Comparison of ENCODE assay signal across 1 cellular context in the genomic region with DNA sequence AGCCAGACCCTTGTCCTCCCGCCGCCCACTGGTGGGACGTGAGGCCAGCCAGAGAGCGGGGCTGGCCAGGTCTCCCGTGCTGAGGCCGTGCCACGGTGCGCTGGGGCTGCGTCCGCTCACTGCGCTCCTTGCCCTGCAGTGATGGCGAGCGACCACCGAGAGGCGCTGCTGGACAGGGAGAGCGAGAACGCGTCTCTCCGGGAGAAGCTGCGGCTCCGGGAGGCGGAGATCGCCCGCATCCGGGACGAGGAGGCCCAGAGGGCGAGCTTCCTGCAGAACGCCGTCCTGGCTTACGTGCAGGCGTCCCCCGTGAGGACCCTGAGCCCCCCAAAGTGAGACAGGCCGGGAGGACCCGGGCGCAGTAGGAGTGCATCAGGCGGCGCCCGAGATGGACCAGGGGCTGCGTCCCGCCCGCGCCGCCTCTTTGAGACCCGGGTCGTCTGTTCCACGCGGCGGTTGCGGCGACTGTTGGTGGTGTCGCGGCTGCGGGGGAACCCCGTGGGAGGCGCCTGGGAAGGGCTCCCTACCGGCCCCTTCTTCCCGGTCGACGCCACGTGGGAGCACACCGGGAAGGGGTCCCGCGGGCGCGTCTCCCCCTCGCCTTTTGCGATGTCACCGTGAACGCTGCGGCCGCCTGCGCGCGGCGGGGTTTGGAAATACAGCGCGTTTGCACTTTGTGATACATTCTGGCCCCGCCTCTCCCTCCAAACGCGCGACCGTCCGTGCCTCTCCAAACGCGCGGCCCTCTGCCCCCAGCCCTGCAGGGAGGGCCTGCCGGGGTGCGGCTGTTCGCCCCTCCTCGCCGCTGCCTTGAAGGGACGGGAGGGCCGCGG.
TF ChIP-seq lines count a peak whose summit lies in the region.

No MANE protein-coding gene starts in this region.

TF ChIP-seq in K562, 482 proteins besides CTCF, POLR2A, EP300 and RAD21 (continued from another document and continues in another):
- TF ChIP-seq, protein P1, sequence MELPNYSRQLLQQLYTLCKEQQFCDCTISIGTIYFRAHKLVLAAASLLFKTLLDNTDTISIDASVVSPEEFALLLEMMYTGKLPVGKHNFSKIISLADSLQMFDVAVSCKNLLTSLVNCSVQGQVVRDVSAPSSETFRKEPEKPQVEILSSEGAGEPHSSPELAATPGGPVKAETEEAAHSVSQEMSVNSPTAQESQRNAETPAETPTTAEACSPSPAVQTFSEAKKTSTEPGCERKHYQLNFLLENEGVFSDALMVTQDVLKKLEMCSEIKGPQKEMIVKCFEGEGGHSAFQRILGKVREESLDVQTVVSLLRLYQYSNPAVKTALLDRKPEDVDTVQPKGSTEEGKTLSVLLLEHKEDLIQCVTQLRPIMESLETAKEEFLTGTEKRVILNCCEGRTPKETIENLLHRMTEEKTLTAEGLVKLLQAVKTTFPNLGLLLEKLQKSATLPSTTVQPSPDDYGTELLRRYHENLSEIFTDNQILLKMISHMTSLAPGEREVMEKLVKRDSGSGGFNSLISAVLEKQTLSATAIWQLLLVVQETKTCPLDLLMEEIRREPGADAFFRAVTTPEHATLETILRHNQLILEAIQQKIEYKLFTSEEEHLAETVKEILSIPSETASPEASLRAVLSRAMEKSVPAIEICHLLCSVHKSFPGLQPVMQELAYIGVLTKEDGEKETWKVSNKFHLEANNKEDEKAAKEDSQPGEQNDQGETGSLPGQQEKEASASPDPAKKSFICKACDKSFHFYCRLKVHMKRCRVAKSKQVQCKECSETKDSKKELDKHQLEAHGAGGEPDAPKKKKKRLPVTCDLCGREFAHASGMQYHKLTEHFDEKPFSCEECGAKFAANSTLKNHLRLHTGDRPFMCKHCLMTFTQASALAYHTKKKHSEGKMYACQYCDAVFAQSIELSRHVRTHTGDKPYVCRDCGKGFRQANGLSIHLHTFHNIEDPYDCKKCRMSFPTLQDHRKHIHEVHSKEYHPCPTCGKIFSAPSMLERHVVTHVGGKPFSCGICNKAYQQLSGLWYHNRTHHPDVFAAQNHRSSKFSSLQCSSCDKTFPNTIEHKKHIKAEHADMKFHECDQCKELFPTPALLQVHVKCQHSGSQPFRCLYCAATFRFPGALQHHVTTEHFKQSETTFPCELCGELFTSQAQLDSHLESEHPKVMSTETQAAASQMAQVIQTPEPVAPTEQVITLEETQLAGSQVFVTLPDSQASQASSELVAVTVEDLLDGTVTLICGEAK (IDR thresholded peaks at IDR 0.05), result 0 out of 2 replicates have a peak, but pooled peaks have one; percentile 42
- TF ChIP-seq, protein P1 (CRISPR knock-in tag; IDR thresholded peaks at IDR 0.05), result no peak
- peak; percentile 67 for TF ChIP-seq FIP1L1 (IDR thresholded peaks at IDR 0.05; ENCODE audit: low read depth, low read length, poor library complexity, severe bottlenecking)
- no peak for TF ChIP-seq HNRNPH1 (optimal IDR thresholded peaks at IDR 0.05; ENCODE audit: low read depth, low read length)
- no peak for TF ChIP-seq CBX5 (IDR thresholded peaks at IDR 0.05; ENCODE audit: borderline replicate concordance, low read depth)
- TF ChIP-seq, protein P2, sequence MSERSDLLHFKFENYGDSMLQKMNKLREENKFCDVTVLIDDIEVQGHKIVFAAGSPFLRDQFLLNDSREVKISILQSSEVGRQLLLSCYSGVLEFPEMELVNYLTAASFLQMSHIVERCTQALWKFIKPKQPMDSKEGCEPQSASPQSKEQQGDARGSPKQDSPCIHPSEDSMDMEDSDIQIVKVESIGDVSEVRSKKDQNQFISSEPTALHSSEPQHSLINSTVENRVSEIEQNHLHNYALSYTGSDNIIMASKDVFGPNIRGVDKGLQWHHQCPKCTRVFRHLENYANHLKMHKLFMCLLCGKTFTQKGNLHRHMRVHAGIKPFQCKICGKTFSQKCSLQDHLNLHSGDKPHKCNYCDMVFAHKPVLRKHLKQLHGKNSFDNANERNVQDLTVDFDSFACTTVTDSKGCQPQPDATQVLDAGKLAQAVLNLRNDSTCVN (CRISPR knock-in tag; IDR thresholded peaks at IDR 0.05), result no peak
- TF ChIP-seq ZNF384 (IDR thresholded peaks at IDR 0.05; ENCODE audit: low read depth, low read length), result no peak
- TF ChIP-seq ZFP36 (IDR thresholded peaks at IDR 0.05; ENCODE audit: low read depth, low read length, partially characterized antibody), result no peak
- TF ChIP-seq RBFOX2 (IDR thresholded peaks at IDR 0.05; ENCODE audit: low read depth, low read length), result peak; percentile 77
- TF ChIP-seq NFYB (IDR thresholded peaks at IDR 0.05; ENCODE audit: extremely low read depth, insufficient read length), result no peak
- TF ChIP-seq, protein P3, sequence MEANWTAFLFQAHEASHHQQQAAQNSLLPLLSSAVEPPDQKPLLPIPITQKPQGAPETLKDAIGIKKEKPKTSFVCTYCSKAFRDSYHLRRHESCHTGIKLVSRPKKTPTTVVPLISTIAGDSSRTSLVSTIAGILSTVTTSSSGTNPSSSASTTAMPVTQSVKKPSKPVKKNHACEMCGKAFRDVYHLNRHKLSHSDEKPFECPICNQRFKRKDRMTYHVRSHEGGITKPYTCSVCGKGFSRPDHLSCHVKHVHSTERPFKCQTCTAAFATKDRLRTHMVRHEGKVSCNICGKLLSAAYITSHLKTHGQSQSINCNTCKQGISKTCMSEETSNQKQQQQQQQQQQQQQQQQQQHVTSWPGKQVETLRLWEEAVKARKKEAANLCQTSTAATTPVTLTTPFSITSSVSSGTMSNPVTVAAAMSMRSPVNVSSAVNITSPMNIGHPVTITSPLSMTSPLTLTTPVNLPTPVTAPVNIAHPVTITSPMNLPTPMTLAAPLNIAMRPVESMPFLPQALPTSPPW (CRISPR knock-in tag; IDR thresholded peaks at IDR 0.05), result no peak
- TF ChIP-seq, protein P4, sequence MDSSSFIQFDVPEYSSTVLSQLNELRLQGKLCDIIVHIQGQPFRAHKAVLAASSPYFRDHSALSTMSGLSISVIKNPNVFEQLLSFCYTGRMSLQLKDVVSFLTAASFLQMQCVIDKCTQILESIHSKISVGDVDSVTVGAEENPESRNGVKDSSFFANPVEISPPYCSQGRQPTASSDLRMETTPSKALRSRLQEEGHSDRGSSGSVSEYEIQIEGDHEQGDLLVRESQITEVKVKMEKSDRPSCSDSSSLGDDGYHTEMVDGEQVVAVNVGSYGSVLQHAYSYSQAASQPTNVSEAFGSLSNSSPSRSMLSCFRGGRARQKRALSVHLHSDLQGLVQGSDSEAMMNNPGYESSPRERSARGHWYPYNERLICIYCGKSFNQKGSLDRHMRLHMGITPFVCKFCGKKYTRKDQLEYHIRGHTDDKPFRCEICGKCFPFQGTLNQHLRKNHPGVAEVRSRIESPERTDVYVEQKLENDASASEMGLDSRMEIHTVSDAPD (CRISPR knock-in tag; IDR thresholded peaks at IDR 0.05), result no peak
- TF ChIP-seq PHF21A (IDR thresholded peaks at IDR 0.05; ENCODE audit: borderline replicate concordance, low read depth), result no peak
- TF ChIP-seq PTTG1 (tag; IDR thresholded peaks at IDR 0.05; ENCODE audit: low read depth), result no peak
- TF ChIP-seq, protein P5, sequence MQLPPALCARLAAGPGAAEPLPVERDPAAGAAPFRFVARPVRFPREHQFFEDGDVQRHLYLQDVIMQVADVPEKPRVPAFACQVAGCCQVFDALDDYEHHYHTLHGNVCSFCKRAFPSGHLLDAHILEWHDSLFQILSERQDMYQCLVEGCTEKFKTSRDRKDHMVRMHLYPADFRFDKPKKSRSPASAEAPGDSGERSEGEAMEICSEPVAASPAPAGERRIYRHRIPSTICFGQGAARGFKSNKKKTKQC (CRISPR knock-in tag; IDR thresholded peaks at IDR 0.05), result peak; percentile 59; the same call in 1 of the 2 replicates
- no peak for TF ChIP-seq ZBTB17 (CRISPR knock-in tag; IDR thresholded peaks at IDR 0.05)
- TF ChIP-seq SAFB (IDR thresholded peaks at IDR 0.05; ENCODE audit: borderline replicate concordance, low read depth, low read length), result peak; percentile 80; the same call in 1 of the 2 replicates
- TF ChIP-seq SMARCA4 (IDR thresholded peaks at IDR 0.05), result no peak
- peak; percentile 24; the same call in 1 of the 2 replicates for TF ChIP-seq ESRRA (IDR thresholded peaks at IDR 0.05; ENCODE audit: borderline replicate concordance, low read depth)
- peak; percentile 63 for TF ChIP-seq BHLHE40 (IDR thresholded peaks at IDR 0.05; ENCODE audit: low read length)
- TF ChIP-seq FOXJ2 (tag; IDR thresholded peaks at IDR 0.05), result no peak
- TF ChIP-seq GATA2 (CRISPR knock-in tag; IDR thresholded peaks at IDR 0.05), result no peak
- TF ChIP-seq, protein P6, sequence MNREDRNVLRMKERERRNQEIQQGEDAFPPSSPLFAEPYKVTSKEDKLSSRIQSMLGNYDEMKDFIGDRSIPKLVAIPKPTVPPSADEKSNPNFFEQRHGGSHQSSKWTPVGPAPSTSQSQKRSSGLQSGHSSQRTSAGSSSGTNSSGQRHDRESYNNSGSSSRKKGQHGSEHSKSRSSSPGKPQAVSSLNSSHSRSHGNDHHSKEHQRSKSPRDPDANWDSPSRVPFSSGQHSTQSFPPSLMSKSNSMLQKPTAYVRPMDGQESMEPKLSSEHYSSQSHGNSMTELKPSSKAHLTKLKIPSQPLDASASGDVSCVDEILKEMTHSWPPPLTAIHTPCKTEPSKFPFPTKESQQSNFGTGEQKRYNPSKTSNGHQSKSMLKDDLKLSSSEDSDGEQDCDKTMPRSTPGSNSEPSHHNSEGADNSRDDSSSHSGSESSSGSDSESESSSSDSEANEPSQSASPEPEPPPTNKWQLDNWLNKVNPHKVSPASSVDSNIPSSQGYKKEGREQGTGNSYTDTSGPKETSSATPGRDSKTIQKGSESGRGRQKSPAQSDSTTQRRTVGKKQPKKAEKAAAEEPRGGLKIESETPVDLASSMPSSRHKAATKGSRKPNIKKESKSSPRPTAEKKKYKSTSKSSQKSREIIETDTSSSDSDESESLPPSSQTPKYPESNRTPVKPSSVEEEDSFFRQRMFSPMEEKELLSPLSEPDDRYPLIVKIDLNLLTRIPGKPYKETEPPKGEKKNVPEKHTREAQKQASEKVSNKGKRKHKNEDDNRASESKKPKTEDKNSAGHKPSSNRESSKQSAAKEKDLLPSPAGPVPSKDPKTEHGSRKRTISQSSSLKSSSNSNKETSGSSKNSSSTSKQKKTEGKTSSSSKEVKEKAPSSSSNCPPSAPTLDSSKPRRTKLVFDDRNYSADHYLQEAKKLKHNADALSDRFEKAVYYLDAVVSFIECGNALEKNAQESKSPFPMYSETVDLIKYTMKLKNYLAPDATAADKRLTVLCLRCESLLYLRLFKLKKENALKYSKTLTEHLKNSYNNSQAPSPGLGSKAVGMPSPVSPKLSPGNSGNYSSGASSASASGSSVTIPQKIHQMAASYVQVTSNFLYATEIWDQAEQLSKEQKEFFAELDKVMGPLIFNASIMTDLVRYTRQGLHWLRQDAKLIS (CRISPR knock-in tag; IDR thresholded peaks at IDR 0.05), result 0 out of 2 replicates have a peak, but pooled peaks have one; percentile 83
- no peak for TF ChIP-seq ZFP1 (CRISPR knock-in tag; IDR thresholded peaks at IDR 0.05)
- no peak for TF ChIP-seq CBX8 (IDR thresholded peaks at IDR 0.05; ENCODE audit: borderline replicate concordance, extremely low read depth, low read depth, low read length, poor library complexity, severe bottlenecking)
- TF ChIP-seq, protein P7, sequence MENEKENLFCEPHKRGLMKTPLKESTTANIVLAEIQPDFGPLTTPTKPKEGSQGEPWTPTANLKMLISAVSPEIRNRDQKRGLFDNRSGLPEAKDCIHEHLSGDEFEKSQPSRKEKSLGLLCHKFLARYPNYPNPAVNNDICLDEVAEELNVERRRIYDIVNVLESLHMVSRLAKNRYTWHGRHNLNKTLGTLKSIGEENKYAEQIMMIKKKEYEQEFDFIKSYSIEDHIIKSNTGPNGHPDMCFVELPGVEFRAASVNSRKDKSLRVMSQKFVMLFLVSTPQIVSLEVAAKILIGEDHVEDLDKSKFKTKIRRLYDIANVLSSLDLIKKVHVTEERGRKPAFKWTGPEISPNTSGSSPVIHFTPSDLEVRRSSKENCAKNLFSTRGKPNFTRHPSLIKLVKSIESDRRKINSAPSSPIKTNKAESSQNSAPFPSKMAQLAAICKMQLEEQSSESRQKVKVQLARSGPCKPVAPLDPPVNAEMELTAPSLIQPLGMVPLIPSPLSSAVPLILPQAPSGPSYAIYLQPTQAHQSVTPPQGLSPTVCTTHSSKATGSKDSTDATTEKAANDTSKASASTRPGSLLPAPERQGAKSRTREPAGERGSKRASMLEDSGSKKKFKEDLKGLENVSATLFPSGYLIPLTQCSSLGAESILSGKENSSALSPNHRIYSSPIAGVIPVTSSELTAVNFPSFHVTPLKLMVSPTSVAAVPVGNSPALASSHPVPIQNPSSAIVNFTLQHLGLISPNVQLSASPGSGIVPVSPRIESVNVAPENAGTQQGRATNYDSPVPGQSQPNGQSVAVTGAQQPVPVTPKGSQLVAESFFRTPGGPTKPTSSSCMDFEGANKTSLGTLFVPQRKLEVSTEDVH (IDR thresholded peaks at IDR 0.05; ENCODE audit: low read depth, partially characterized antibody), result no peak
- TF ChIP-seq, protein P8, sequence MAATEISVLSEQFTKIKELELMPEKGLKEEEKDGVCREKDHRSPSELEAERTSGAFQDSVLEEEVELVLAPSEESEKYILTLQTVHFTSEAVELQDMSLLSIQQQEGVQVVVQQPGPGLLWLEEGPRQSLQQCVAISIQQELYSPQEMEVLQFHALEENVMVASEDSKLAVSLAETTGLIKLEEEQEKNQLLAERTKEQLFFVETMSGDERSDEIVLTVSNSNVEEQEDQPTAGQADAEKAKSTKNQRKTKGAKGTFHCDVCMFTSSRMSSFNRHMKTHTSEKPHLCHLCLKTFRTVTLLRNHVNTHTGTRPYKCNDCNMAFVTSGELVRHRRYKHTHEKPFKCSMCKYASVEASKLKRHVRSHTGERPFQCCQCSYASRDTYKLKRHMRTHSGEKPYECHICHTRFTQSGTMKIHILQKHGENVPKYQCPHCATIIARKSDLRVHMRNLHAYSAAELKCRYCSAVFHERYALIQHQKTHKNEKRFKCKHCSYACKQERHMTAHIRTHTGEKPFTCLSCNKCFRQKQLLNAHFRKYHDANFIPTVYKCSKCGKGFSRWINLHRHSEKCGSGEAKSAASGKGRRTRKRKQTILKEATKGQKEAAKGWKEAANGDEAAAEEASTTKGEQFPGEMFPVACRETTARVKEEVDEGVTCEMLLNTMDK (IDR thresholded peaks at IDR 0.05; ENCODE audit: borderline replicate concordance, insufficient read depth, low read depth, low read length, poor library complexity, severe bottlenecking), result no peak
- peak; percentile 81 for TF ChIP-seq ETV1 (tag; conservative IDR thresholded peaks at IDR 0.05; ENCODE audit: low read depth)
